8 cellular contexts compared by ENCODE assay signal in the genomic region with DNA sequence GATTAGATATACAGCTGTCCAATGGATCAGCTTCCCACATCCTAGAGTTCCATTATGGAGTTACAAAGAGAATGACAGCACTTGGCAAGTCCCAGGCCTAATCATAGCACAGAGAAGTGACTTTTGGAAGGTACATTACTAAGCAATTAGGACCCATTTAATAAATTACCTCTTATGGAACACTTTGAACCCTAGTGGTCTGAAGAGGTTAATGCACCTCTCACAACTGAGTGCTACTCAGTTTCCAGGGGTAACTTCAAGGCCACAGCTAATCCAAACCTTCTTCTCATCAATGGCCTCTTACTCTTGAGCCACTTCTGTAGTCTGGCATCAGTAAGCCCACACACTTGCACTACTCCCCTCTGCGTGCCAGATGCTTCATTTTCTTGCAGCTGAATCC. TPM values are rescaled to one million over a fixed set of nuclear protein-coding genes. Genes with fewer than 3 reads are reported as not detected.
DNase-seq lines count a peak whose midpoint lies in the region; ATAC-seq, FAIRE-seq and TF ChIP-seq lines count a peak whose summit lies in the region.

No MANE protein-coding gene starts in this region.

- intact Hi-C loops in GM12878 (cut with micrococcal nuclease; ENCODE audit: unreplicated experiment) (loop anchor here (2.0 to 10.0 kb wide), 4 partner anchors 252 to 1380 kb away; no protein-coding TSS in a partner anchor), stomach (cut with DNase I; ENCODE audit: low total_unique reads) (loop anchor here (10.0 kb wide), 1 partner anchor 250 kb away; no protein-coding TSS in a partner anchor), posterior cingulate gyrus (cut with DNase I) (loop anchor here (2.0 to 10.0 kb wide), 2 partner anchors 252 to 1620 kb away; no protein-coding TSS in a partner anchor)

- no peaks in the 10 kb centered on the region for H3K79me2 ChIP-seq in GM12878 (ENCODE audit: control insufficient read depth, insufficient read depth, low read length)

- H3K9me3 ChIP-seq in AG04450 (ENCODE audit: control insufficient read depth, insufficient read depth, low read length) (no peaks in the 10 kb centered on the region), GM12878 (replicated peaks; ENCODE audit: control insufficient read depth, insufficient read depth, low read length) (no peaks in the 10 kb centered on the region), stomach (no peaks in the 10 kb centered on the region)

- no peak overlapping the region for H3K4me2 ChIP-seq in GM12878 (ENCODE audit: control insufficient read depth, insufficient read depth)

- ATAC-seq in GM18907 (IDR thresholded peaks at IDR 0.05; ENCODE audit: unreplicated experiment) (peak; percentile 79), GM12878 (peak; percentile 91)

- H2AFZ ChIP-seq in GM12878 (ENCODE audit: control insufficient read depth, low read depth, low read length), result no peak overlapping the region

- H3K9ac ChIP-seq in GM12878 (ENCODE audit: control insufficient read depth, insufficient read depth, low read length), result no peak overlapping the region

- no peak for DNase-seq in AG04450 (ENCODE audit: low read depth, low spot score)
- no peak for DNase-seq in HL-60 (ENCODE audit: low read depth in 1 of 2, low spot score in 1 of 2)
- no peak for DNase-seq in GM12878 (ENCODE audit: low read depth, low spot score)
- DNase-seq in T-helper 2 cell treated with Interferon-gamma antibody and Interleukin-4, amounts not matched to agents 5 μg/mL and 100 μg/mL, for 36 hours (ENCODE audit: low spot score), result no peak
- DNase-seq in stomach, result no peak
- no peak for DNase-seq in posterior cingulate gyrus
- no peak for DNase-seq in NCI-H2196 treated with DMSO at 0.1 percent for 48 hours (lab: John Stamatoyannopoulos, UW; ENCODE audit: unreplicated experiment)

- no peak for TF ChIP-seq EP300 in GM12878 (IDR thresholded peaks at IDR 0.05; ENCODE audit: borderline replicate concordance in 1 of 2, control insufficient read depth in 1 of 2, low read depth in 2 of 2, low read length in 2 of 2)
- no peak for TF ChIP-seq EP300 in stomach (IDR thresholded peaks at IDR 0.05)

- H3K36me3 ChIP-seq in GM12878 (ENCODE audit: control insufficient read depth in 2 of 2, insufficient read depth in 2 of 2, low read length in 1 of 2) (no peaks in the 10 kb centered on the region), stomach (no peaks in the 10 kb centered on the region)

- H3K4me1 ChIP-seq in GM12878 (ENCODE audit: control insufficient read depth, insufficient read depth, low read length), result peaks cover 4% of the 10 kb centered on the region; the same call in 1 of the 2 replicates
- H3K4me1 ChIP-seq in stomach, result peaks cover 0 to 11% (median 0%) of the 10 kb centered on the region in 4 donors

- peak; percentile 16; the same call in 1 of the 2 replicates for TF ChIP-seq RAD21 in GM12878 (IDR thresholded peaks at IDR 0.05; ENCODE audit: insufficient read depth, low read depth, low read length)

- no peaks in the 10 kb centered on the region for H4K20me1 ChIP-seq in GM12878 (ENCODE audit: control insufficient read depth, insufficient read depth)

- H3K4me1 Mint-ChIP-seq in T-helper 2 cell treated with Interferon-gamma antibody and Interleukin-4, amounts not matched to agents 5 μg/mL and 100 μg/mL, for 36 hours (ENCODE audit: low read depth), result no peaks in the 10 kb centered on the region

- TF ChIP-seq POLR2A in GM12878 (IDR thresholded peaks at IDR 0.05; ENCODE audit: low read depth, low read length) (no peak), stomach (IDR thresholded peaks at IDR 0.05) (no peak)

- RAD21 ChIA-PET in GM12878 (lab: Charles Lee; ENCODE audit: unreplicated experiment), result interaction anchor here (0.5 to 1.3 kb wide), 2 partner anchors 253 to 1255 kb away, joined by 3 read pairs; no protein-coding TSS in a partner anchor

- H3K36me3 Mint-ChIP-seq in T-helper 2 cell treated with Interferon-gamma antibody and Interleukin-4, amounts not matched to agents 5 μg/mL and 100 μg/mL, for 36 hours (ENCODE audit: low read depth), result no peaks in the 10 kb centered on the region

- in situ Hi-C loops in GM12878 (cut with MboI), result no loop called here

- H3K4me3 ChIP-seq in AG04450 (ENCODE audit: low read depth, low read length), result no peak overlapping the region
- no peak overlapping the region for H3K4me3 ChIP-seq in HL-60 (replicated peaks; ENCODE audit: insufficient read depth, low read length)
- no peak overlapping the region for H3K4me3 ChIP-seq in GM12878
- H3K4me3 ChIP-seq in stomach, result no peak overlapping the region

- H3K27ac Mint-ChIP-seq in T-helper 2 cell treated with Interferon-gamma antibody and Interleukin-4, amounts not matched to agents 5 μg/mL and 100 μg/mL, for 36 hours, result no peak overlapping the region

- H3K9me3 Mint-ChIP-seq in T-helper 2 cell treated with Interferon-gamma antibody and Interleukin-4, amounts not matched to agents 5 μg/mL and 100 μg/mL, for 36 hours, result no peaks in the 10 kb centered on the region

- 6% methylated on average over 1 of the region's 1 CpG for WGBS in GM12878 (ENCODE audit: insufficient coverage, insufficient replicate concordance, low lambda C conversion rate, missing lambda C conversion rate)
- whole genome bisulfite sequencing in stomach, 5 donors, result 56 to 84% (median 79%) methylated on average over 1 of the region's 1 CpG

- TF ChIP-seq CTCF in AG04450 (IDR thresholded peaks at IDR 0.05; ENCODE audit: low read depth, low read length) (peak; percentile 32), HL-60 (IDR thresholded peaks at IDR 0.05; ENCODE audit: insufficient read depth, low read length) (peak; percentile 19), GM12878 (IDR thresholded peaks at IDR 0.05 in 2 of 3, conservative IDR thresholded peaks at IDR 0.05 in 1 of 3; ENCODE audit: control insufficient read depth in 2 of 3, extremely low read depth in 1 of 3, insufficient read depth in 1 of 3, low read depth in 3 of 3, low read length in 3 of 3) (peak; percentile 24 to 60 (median 45); a peak in 4 of 6 replicates), stomach (IDR thresholded peaks at IDR 0.05) (peak in 2 of 7 experiments; percentile 19 to 24)

- H3K27ac ChIP-seq in AG04450 (ENCODE audit: low read depth, low read length) (no peak overlapping the region), HL-60 (replicated peaks) (no peak overlapping the region), GM12878 (ENCODE audit: control insufficient read depth, insufficient read depth) (no peak overlapping the region), stomach (no peak overlapping the region)

- FAIRE-seq in GM12878 (lab: Jason Lieb, UNC), result no peak

- SMC1A ChIA-PET in GM12878 (lab: Charles Lee; ENCODE audit: uncharacterized antibody, unreplicated experiment), result interaction anchor here (1.2 to 1.5 kb wide), 4 partner anchors 34 to 242 kb away, joined by 3 to 4 read pairs (median 3); no protein-coding TSS in a partner anchor

- H3K27me3 ChIP-seq in AG04450 (ENCODE audit: control insufficient read depth, insufficient read depth, low read length), result no peaks in the 10 kb centered on the region
- peaks cover 4% of the 10 kb centered on the region for H3K27me3 ChIP-seq in HL-60 (ENCODE audit: insufficient read depth, poor library complexity, severe bottlenecking)
- peaks cover 0 to 2% of the 10 kb centered on the region in 2 experiments; a peak in 2 of 4 replicates for H3K27me3 ChIP-seq in GM12878 (replicated peaks in 1 of 2; ENCODE audit: control insufficient read depth in 2 of 2, insufficient read depth in 2 of 2, low read length in 1 of 2)
- peaks cover 0 to 4% (median 0%) of the 10 kb centered on the region in 3 donors for H3K27me3 ChIP-seq in stomach

- POLR2A ChIA-PET in AG04450 (lab: Yijun Ruan, JAX) (no interaction called here), GM12878 (lab: Charles Lee) (no interaction called here)

- BruUV-seq in GM12878 (replicated peaks; lab: Mats Ljungman, UMichigan), result no TSS peak

- peaks cover 3% of the 10 kb centered on the region for H3K27me3 Mint-ChIP-seq in T-helper 2 cell treated with Interferon-gamma antibody and Interleukin-4, amounts not matched to agents 5 μg/mL and 100 μg/mL, for 36 hours (ENCODE audit: low read depth)

- CTCF ChIA-PET in AG04450 (lab: Charles Lee), result interaction anchor here (0.6 to 5.7 kb wide), 7 partner anchors 11 to 1404 kb away, joined by 3 to 87 read pairs (median 3); no protein-coding TSS in a partner anchor
- CTCF ChIA-PET in GM12878 (lab: Yijun Ruan, JAX), result interaction anchor here (1.0 to 5.4 kb wide), 12 partner anchors 9 to 747 kb away, joined by 3 to 50 read pairs (median 3); no protein-coding TSS in a partner anchor

- no peak overlapping the region for H3K4me3 Mint-ChIP-seq in T-helper 2 cell treated with Interferon-gamma antibody and Interleukin-4, amounts not matched to agents 5 μg/mL and 100 μg/mL, for 36 hours

TF ChIP-seq in GM12878, 131 proteins besides CTCF, POLR2A, EP300 and RAD21:
- no peak for TF ChIP-seq STAT1 (conservative IDR thresholded peaks at IDR 0.05)
- TF ChIP-seq BHLHE40 (IDR thresholded peaks at IDR 0.05; ENCODE audit: borderline replicate concordance in 1 of 2, low read depth in 2 of 2, low read length in 1 of 2), result no peak
- TF ChIP-seq RELA (IDR thresholded peaks at IDR 0.05; ENCODE audit: borderline replicate concordance, partially characterized antibody), result no peak
- TF ChIP-seq, protein P1, sequence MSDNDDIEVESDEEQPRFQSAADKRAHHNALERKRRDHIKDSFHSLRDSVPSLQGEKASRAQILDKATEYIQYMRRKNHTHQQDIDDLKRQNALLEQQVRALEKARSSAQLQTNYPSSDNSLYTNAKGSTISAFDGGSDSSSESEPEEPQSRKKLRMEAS (IDR thresholded peaks at IDR 0.05; ENCODE audit: low read depth, low read length), result no peak
TF ChIP-seq in GM12878: peak in this region for 0.

RNA-seq across cellular contexts. Expression of gene MEIS2, which starts 34.9 kb away (rescaled TPM):
- polyA plus RNA-seq in AG04450 (2011; rRNA removed), result 31.7 and 33.4 TPM in 2 replicates
- 50.0 and 50.6 TPM in 2 replicates for polyA minus RNA-seq in AG04450 (2011; rRNA and poly(A)+ RNA removed)
- 136 and 143 TPM in 2 replicates for total RNA-seq in GM12878 (2013; cell fraction: nucleolus; rRNA removed)
- 35.2 and 38.6 TPM in 2 replicates for total RNA-seq in GM12878 (2014; rRNA removed)
- total RNA-seq in GM12878 (2014; rRNA removed; fragmentation: Illumina TruSeq; extraction: Trizol), result 32.3 and 34.0 TPM in 2 replicates
- 33.4 and 34.8 TPM in 2 replicates for total RNA-seq in GM12878 (2021)
- polyA plus RNA-seq in GM12878 (2011; ENCODE audit: low read depth), result 6.0 TPM
- polyA plus RNA-seq in GM12878 (2011; rRNA removed), result 13.1 and 21.2 TPM in 2 replicates
- polyA plus RNA-seq in GM12878 (2011; cell fraction: cytosol; rRNA removed), result 19.9 and 22.9 TPM in 2 replicates
- 49.1 and 52.6 TPM in 2 replicates for polyA plus RNA-seq in GM12878 (2011; cell fraction: nucleus; rRNA removed)
- polyA plus RNA-seq in GM12878 (2012), result 10.5 and 12.8 TPM in 2 replicates
- polyA plus RNA-seq in GM12878 (2014; fragmentation: Illumina TruSeq; extraction: Trizol), result 48.9 and 54.0 TPM in 2 replicates
- 1 to 10 TPM; 9.2 to 9.4 TPM for polyA plus RNA-seq in GM12878 (2014; fragmentation: Nextera tagmentation; extraction: Ambion mirVana)
- 17.4 and 22.3 TPM in 2 replicates for polyA plus RNA-seq in GM12878 (2014; rRNA removed)
- polyA plus RNA-seq in GM12878 (2016; fragmentation: Nextera tagmentation; extraction: Ambion mirVana), result 10 to 100 TPM; 16.9 to 19.7 TPM
- polyA minus RNA-seq in GM12878 (2011; rRNA and poly(A)+ RNA removed), result 47.6 and 57.6 TPM in 2 replicates
- 8.1 and 9.4 TPM in 2 replicates for polyA minus RNA-seq in GM12878 (2011; cell fraction: cytosol; rRNA and poly(A)+ RNA removed)
- 88.5 and 167 TPM in 2 replicates for polyA minus RNA-seq in GM12878 (2011; cell fraction: nucleus; rRNA and poly(A)+ RNA removed)
- 10 to 100 TPM in 4 of 5 donors, 1 to 10 TPM in 1; 9.6 to 77.7 (median 46.1) TPM for total RNA-seq in stomach
- polyA plus RNA-seq in stomach, result 10 to 100 TPM in 1 of 3 donors, 1 to 10 TPM in 2; 3.9 to 12.4 (median 9.2) TPM
